In the genomic region with DNA sequence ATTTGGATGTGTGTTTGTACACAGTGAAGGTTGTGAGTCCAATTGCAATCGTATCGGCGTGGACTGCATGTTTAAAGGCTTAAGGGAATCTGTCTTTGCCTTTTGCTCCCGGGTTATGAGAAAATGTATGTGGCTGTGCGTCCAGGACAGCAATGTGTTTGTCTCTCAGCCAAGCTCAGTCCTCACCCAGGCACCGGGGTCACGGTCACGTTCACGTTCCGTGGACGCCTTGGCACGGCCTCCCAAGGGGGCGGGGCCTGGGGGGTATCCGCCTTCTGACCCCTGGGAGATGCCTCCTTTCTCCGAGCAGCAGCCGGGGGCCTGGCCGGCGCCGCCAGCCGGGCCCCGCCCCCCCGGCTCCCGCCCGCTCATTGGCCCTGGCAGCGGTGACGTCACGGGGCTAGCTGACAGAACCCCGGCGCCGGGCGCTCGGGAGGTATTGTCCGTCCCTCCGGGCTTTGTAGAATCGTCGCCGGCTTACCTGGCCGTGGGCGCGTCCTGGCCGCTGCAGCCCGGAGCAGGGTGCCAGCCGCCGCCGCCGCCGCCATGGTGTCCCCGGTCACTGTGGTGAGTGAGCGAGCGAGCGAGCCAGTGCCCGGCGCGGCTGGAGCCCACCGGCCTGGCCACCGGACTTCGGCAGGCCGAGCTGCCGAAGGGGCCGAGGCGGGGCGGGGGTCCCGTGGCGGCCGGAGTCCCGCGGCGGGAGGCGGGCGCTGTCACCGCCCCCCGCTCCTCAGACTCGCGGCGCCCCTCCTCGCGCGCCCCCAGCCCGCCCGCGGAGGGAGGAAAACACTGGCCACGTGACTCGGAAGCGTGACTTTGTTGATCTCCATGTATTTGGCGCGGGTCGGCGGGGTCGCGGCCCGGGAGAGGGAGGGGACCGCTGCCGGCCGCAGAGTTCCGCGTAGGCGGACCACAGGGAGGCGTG, we compare ENCODE assay signal across 8 cellular contexts. TPM values are rescaled to one million over a fixed set of nuclear protein-coding genes. Genes with fewer than 3 reads are reported as not detected.
A peak's percentile ranks its signal among the peaks of the same experiment; 100 is the strongest.
DNase-seq lines count a peak whose midpoint lies in the region; ATAC-seq lines count a peak whose summit lies in the region.

A gene with protein sequence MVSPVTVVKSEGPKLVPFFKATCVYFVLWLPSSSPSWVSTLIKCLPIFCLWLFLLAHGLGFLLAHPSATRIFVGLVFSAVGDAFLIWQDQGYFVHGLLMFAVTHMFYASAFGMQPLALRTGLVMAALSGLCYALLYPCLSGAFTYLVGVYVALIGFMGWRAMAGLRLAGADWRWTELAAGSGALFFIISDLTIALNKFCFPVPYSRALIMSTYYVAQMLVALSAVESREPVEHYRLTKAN (plus strand): TSS at position 439 of the 928 bp plus-strand sequence. CDS start 108 bp downstream, at position 547.

- peak within 1 kb of the TSS; percentile 81 for H3K4me3 Mint-ChIP-seq in activated CD4-positive, alpha-beta T cell treated with anti-CD3 and anti-CD28 coated beads, Interleukin-2, amount 10 ng/mL, durations not matched to agents 24 days and 14 days

- ATAC-seq in GM19025 (IDR thresholded peaks at IDR 0.05; ENCODE audit: low read depth, unreplicated experiment) (peak; percentile 95), HG03342 (IDR thresholded peaks at IDR 0.05; ENCODE audit: unreplicated experiment) (peak; percentile 83)

- H3K27ac Mint-ChIP-seq in activated CD4-positive, alpha-beta T cell treated with anti-CD3 and anti-CD28 coated beads, Interleukin-2, amount 10 ng/mL, durations not matched to agents 24 days and 14 days: peak within 1 kb of the TSS; percentile 26

- peak within 1 kb of the TSS; percentile 88 for H3K27ac ChIP-seq in cingulate gyrus (ENCODE audit: low read depth, low read length)
- peak within 1 kb of the TSS; percentile 89 for H3K27ac ChIP-seq in layer of hippocampus (ENCODE audit: low read depth, low read length)

- no peaks in the 10 kb centered on the region for H3K36me3 Mint-ChIP-seq in activated CD4-positive, alpha-beta T cell treated with anti-CD3 and anti-CD28 coated beads, Interleukin-2, amount 10 ng/mL, durations not matched to agents 24 days and 14 days (ENCODE audit: low read depth)

- intact Hi-C loops in activated CD4-positive, alpha-beta T cell treated with anti-CD3 and anti-CD28 coated beads, Interleukin-2, amount 10 ng/mL, durations not matched to agents 24 days and 14 days (cut with micrococcal nuclease): loop anchor here (1.0 to 2.0 kb wide), 3 partner anchors 29 to 110 kb away; a partner anchor contains a TSS

- no peaks in the 10 kb centered on the region for H3K27me3 ChIP-seq in layer of hippocampus (ENCODE audit: control insufficient read depth, insufficient read depth, low read length)

- peaks cover 23% of the 10 kb centered on the region for H3K27me3 Mint-ChIP-seq in activated CD4-positive, alpha-beta T cell treated with anti-CD3 and anti-CD28 coated beads, Interleukin-2, amount 10 ng/mL, durations not matched to agents 24 days and 14 days

- DNase-seq in AG08396 (ENCODE audit: low spot score) (peak; percentile 97), NCI-H510A (lab: John Stamatoyannopoulos, UW) (peak; percentile 80)
- peak; percentile 97 for DNase-seq in activated CD4-positive, alpha-beta T cell treated with anti-CD3 and anti-CD28 coated beads, Interleukin-2, amount 10 ng/mL, durations not matched to agents 24 days and 14 days
- DNase-seq in stimulated activated CD4-positive, alpha-beta T cell treated with anti-CD3 and anti-CD28 coated beads, Interleukin-1b, Interleukin-23, amount 100 ng/mL, for 1 hour (ENCODE audit: low read depth in 2 of 2): peak; percentile 79 to 81

- H3K9me3 Mint-ChIP-seq in activated CD4-positive, alpha-beta T cell treated with anti-CD3 and anti-CD28 coated beads, Interleukin-2, amount 10 ng/mL, durations not matched to agents 24 days and 14 days: no peaks in the 10 kb centered on the region

- H3K4me1 Mint-ChIP-seq in activated CD4-positive, alpha-beta T cell treated with anti-CD3 and anti-CD28 coated beads, Interleukin-2, amount 10 ng/mL, durations not matched to agents 24 days and 14 days: peaks cover 21% of the 10 kb centered on the region

RNA-seq across cellular contexts. Expression of the gene that starts here (rescaled TPM):
- total RNA-seq in activated CD4-positive, alpha-beta T cell treated with anti-CD3 and anti-CD28 coated beads, Interleukin-2, amount 10 ng/mL, durations not matched to agents 24 days and 14 days: 0.21 and 0.73 TPM in 2 replicates

Comparison
In these comparisons a context has a peak if more than half of its experiments do, and no peak if none do; other contexts are left out.
1. Peak in every context shown above with its lines: DNase-seq, ATAC-seq and H3K27ac ChIP-seq.
2. Peak in DNase-seq in activated CD4-positive, alpha-beta T cell treated with anti-CD3 and anti-CD28 coated beads, Interleukin-2, amount 10 ng/mL, durations not matched to agents 24 days and 14 days; RNA of the gene not detected or under 1 TPM.